In genomic region chr20:52102126-52102525, GRCh38 we compare ENCODE assay signal across 2 cellular contexts.
TF ChIP-seq lines count a peak whose summit lies in the region.

No MANE protein-coding gene starts in this region.

TF ChIP-seq in GM23338, 12 proteins besides CTCF, POLR2A, EP300 and RAD21 (continued from another document):
- TF ChIP-seq REST (IDR thresholded peaks at IDR 0.05; ENCODE audit: unreplicated experiment): no peak
- TF ChIP-seq ZNF331 (CRISPR knock-in tag; IDR thresholded peaks at IDR 0.05; ENCODE audit: low read depth): no peak
- no peak for TF ChIP-seq STAT1 (IDR thresholded peaks at IDR 0.05; ENCODE audit: unreplicated experiment)
- TF ChIP-seq ZNF462 (CRISPR knock-in tag; IDR thresholded peaks at IDR 0.05): no peak

TF ChIP-seq in WTC11, 78 proteins besides CTCF, POLR2A, EP300 and RAD21 (continued from another document):
- no peak for TF ChIP-seq PRDM15 (CRISPR knock-in tag; IDR thresholded peaks at IDR 0.05)
- no peak for TF ChIP-seq OVOL2 (CRISPR knock-in tag; IDR thresholded peaks at IDR 0.05; ENCODE audit: borderline replicate concordance)
- TF ChIP-seq PRRX2 (CRISPR knock-in tag; IDR thresholded peaks at IDR 0.05): no peak
- TF ChIP-seq ZSCAN18 (CRISPR knock-in tag; IDR thresholded peaks at IDR 0.05): no peak
- TF ChIP-seq GABPB1 (CRISPR knock-in tag; IDR thresholded peaks at IDR 0.05): no peak
- TF ChIP-seq ZBTB21 (CRISPR knock-in tag; IDR thresholded peaks at IDR 0.05; ENCODE audit: borderline replicate concordance): no peak
- TF ChIP-seq IRF1 (CRISPR knock-in tag; IDR thresholded peaks at IDR 0.05): no peak
- TF ChIP-seq NR1H2 (CRISPR knock-in tag; IDR thresholded peaks at IDR 0.05): no peak
- no peak for TF ChIP-seq RORB (CRISPR knock-in tag; IDR thresholded peaks at IDR 0.05)
- TF ChIP-seq USF1 (CRISPR knock-in tag; IDR thresholded peaks at IDR 0.05): no peak
- no peak for TF ChIP-seq SMAD4 (CRISPR knock-in tag; IDR thresholded peaks at IDR 0.05)
- no peak for TF ChIP-seq EMX1 (CRISPR knock-in tag; IDR thresholded peaks at IDR 0.05)
- TF ChIP-seq JAZF1 (CRISPR knock-in tag; IDR thresholded peaks at IDR 0.05): no peak
- TF ChIP-seq PREB (CRISPR knock-in tag; IDR thresholded peaks at IDR 0.05; ENCODE audit: borderline replicate concordance): no peak
